ENCODE assay signal across 13 cellular contexts in genomic region chr20:41510224-41510623, GRCh38.
DNase-seq lines count a peak whose midpoint lies in the region; ATAC-seq and TF ChIP-seq lines count a peak whose summit lies in the region.
"Had no signal": no experiment of that assay in that cellular context is flagged by ENCODE, and none has a peak within 500 bp of the region (broad histone marks: within the 10 kb centered on the region; RNA-seq: fewer than 3 reads in every experiment).

No MANE protein-coding gene starts in this region.

- ATAC-seq in heart right ventricle = peak in 6 of 8 donors; percentile 44 to 67 (median 56)
- peak; percentile 68 for ATAC-seq in aorta (ENCODE audit: low FRiP score)
- no peak for ATAC-seq in GM18502 (IDR thresholded peaks at IDR 0.05; ENCODE audit: poor library complexity, unreplicated experiment)

- H3K9me3 ChIP-seq in breast epithelium (no peaks in the 10 kb centered on the region), mammary epithelial cell (replicated peaks; ENCODE audit: insufficient read depth, low read length) (no peaks in the 10 kb centered on the region), heart right ventricle (peaks cover 0 to 3% (median 0%) of the 10 kb centered on the region in 11 donors), parathyroid adenoma (ENCODE audit: control insufficient read depth, low read length) (no peaks in the 10 kb centered on the region), aorta (ENCODE audit: control insufficient read depth, low read length) (no peaks in the 10 kb centered on the region)
- H3K9me3 ChIP-seq: ovary had no signal

- DNase-seq in breast epithelium (ENCODE audit: low spot score in 2 of 2) = no peak
- DNase-seq in mammary epithelial cell = no peak
- no peak for DNase-seq in heart right ventricle
- no peak for DNase-seq in aorta
- DNase-seq in mesenteric fat pad (ENCODE audit: low spot score) = no peak
- no peak for DNase-seq in coronary artery (ENCODE audit: low spot score)
- DNase-seq: endodermal cell, naive B cell, NCI-H1417 treated with DMSO at 0.1 percent for 48 hours, NCI-H69 had no signal

- in situ Hi-C loops in mammary epithelial cell (cut with MboI; ENCODE audit: low sequenced_read_pairs in 2 of 2) = no loop called here

- no TSS peak for BruUV-seq in mammary epithelial cell (replicated peaks; lab: Mats Ljungman, UMichigan)

- TF ChIP-seq POLR2A in breast epithelium (IDR thresholded peaks at IDR 0.05) = no peak

- dilution Hi-C loops in mammary epithelial cell (cut with HindIII; ENCODE audit: low sequenced_read_pairs) = no loop called here

- H4K20me1 ChIP-seq in mammary epithelial cell (ENCODE audit: insufficient read depth, low read length) = no peaks in the 10 kb centered on the region

- H3K4me3 ChIP-seq in breast epithelium (no peak overlapping the region), mammary epithelial cell (replicated peaks in 1 of 3; ENCODE audit: insufficient read depth in 1 of 3, low read depth in 2 of 3, low read length in 3 of 3) (no peak overlapping the region), heart right ventricle (no peak overlapping the region), parathyroid adenoma (ENCODE audit: low read depth, low read length) (no peak overlapping the region), aorta (ENCODE audit: low read length in 2 of 2) (no peak overlapping the region), coronary artery (no peak overlapping the region)
- H3K4me3 ChIP-seq: ovary had no signal

- no peak overlapping the region for H3K4me2 ChIP-seq in mammary epithelial cell (ENCODE audit: insufficient read depth, low read depth, low read length)
- no peak overlapping the region for H3K4me2 ChIP-seq in parathyroid adenoma (ENCODE audit: low read length)

- H3K36me3 ChIP-seq in breast epithelium (peaks cover 7% of the 10 kb centered on the region), mammary epithelial cell (ENCODE audit: insufficient read depth, low read length) (peaks cover 2% of the 10 kb centered on the region), heart right ventricle (peaks cover 0 to 42% (median 5%) of the 10 kb centered on the region in 9 donors), parathyroid adenoma (ENCODE audit: control insufficient read depth, insufficient read depth, low read length) (no peaks in the 10 kb centered on the region), aorta (ENCODE audit: control insufficient read depth in 1 of 2, insufficient read depth in 2 of 2, low read length in 1 of 2) (peaks cover 0 to 5% of the 10 kb centered on the region in 2 donors)
- H3K36me3 ChIP-seq: ovary had no signal

- H3K27me3 ChIP-seq in breast epithelium = no peaks in the 10 kb centered on the region
- no peaks in the 10 kb centered on the region for H3K27me3 ChIP-seq in mammary epithelial cell (ENCODE audit: insufficient read depth, low read length)
- H3K27me3 ChIP-seq in heart right ventricle = no peaks in the 10 kb centered on the region
- no peaks in the 10 kb centered on the region for H3K27me3 ChIP-seq in parathyroid adenoma (ENCODE audit: control insufficient read depth, insufficient read depth, low read length)
- H3K27me3 ChIP-seq in aorta (ENCODE audit: control insufficient read depth in 1 of 2, insufficient read depth in 2 of 2, low read length in 1 of 2) = no peaks in the 10 kb centered on the region
- H3K27me3 ChIP-seq: ovary had no signal

- no peak overlapping the region for H3K9ac ChIP-seq in mammary epithelial cell (ENCODE audit: insufficient read depth, low read length)
- no peak overlapping the region for H3K9ac ChIP-seq in parathyroid adenoma

- 97% methylated on average over 7 of the region's 7 CpGs for WGBS in mammary epithelial cell (ENCODE audit: low coverage, missing lambda C conversion rate)
- WGBS in heart right ventricle, 2 donors = 37 to 49% methylated on average over 7 of the region's 7 CpGs
- WGBS in aorta, 2 donors = 24 to 25% methylated on average over 7 of the region's 7 CpGs

- CTCF ChIA-PET in mammary epithelial cell (lab: Charles Lee; ENCODE audit: low non-redundant PET) = no interaction called here

- no peak for TF ChIP-seq CTCF in breast epithelium (IDR thresholded peaks at IDR 0.05)
- TF ChIP-seq CTCF in mammary epithelial cell (conservative IDR thresholded peaks at IDR 0.05 in 1 of 2, IDR thresholded peaks at IDR 0.05 in 1 of 2; ENCODE audit: extremely low read depth in 1 of 2, insufficient read depth in 1 of 2, low read depth in 1 of 2, low read length in 2 of 2) = no peak
- no peak for TF ChIP-seq CTCF in heart right ventricle (IDR thresholded peaks at IDR 0.05)
- no peak for TF ChIP-seq CTCF in parathyroid adenoma (IDR thresholded peaks at IDR 0.05)
- TF ChIP-seq CTCF in coronary artery (IDR thresholded peaks at IDR 0.05) = no peak

- peak overlapping the region; percentile 29 to 61 for H3K27ac ChIP-seq in breast epithelium
- no peak overlapping the region for H3K27ac ChIP-seq in mammary epithelial cell (ENCODE audit: insufficient read depth, low read depth, low read length)
- H3K27ac ChIP-seq in heart right ventricle = peak overlapping the region in 7 of 10 donors; percentile 3 to 73 (median 55)
- peak overlapping the region; percentile 20 for H3K27ac ChIP-seq in parathyroid adenoma
- H3K27ac ChIP-seq in aorta (ENCODE audit: low read depth in 1 of 2, low read length in 2 of 2) = peak overlapping the region in 1 of 2 donors; percentile 47
- peak overlapping the region in 1 of 2 donors; percentile 59 for H3K27ac ChIP-seq in coronary artery
- H3K27ac ChIP-seq: ovary had no signal

- H3K79me2 ChIP-seq in mammary epithelial cell (ENCODE audit: insufficient read depth, low read length) (no peaks in the 10 kb centered on the region), parathyroid adenoma (peaks cover 48% of the 10 kb centered on the region)

- H3K4me1 ChIP-seq in breast epithelium (no peaks in the 10 kb centered on the region), mammary epithelial cell (ENCODE audit: insufficient read depth, low read length) (no peaks in the 10 kb centered on the region), heart right ventricle (peaks cover 5 to 74% (median 51%) of the 10 kb centered on the region in 9 donors), parathyroid adenoma (peaks cover 18% of the 10 kb centered on the region), aorta (ENCODE audit: control insufficient read depth in 1 of 2, insufficient read depth in 2 of 2, low read length in 2 of 2) (peaks cover 1 to 3% of the 10 kb centered on the region in 2 donors)

- intact Hi-C loops in breast epithelium (cut with DNase I; ENCODE audit: low total_unique reads) = no loop called here
- intact Hi-C loops in mammary epithelial cell (cut with micrococcal nuclease) = no loop called here
- intact Hi-C loops in heart right ventricle (cut with DNase I) = loop anchor here in 2 of 10 donors (5.0 to 10.0 kb wide), 2 partner anchors 107 to 185 kb away; partner anchors contain the start of gene CHD6 (in 1 of the 2)
- intact Hi-C loops in aorta (cut with DNase I) = no loop called here

- H2AFZ ChIP-seq in mammary epithelial cell (ENCODE audit: low read depth, low read length) = no peak overlapping the region
- no peak overlapping the region for H2AFZ ChIP-seq in parathyroid adenoma
